1 cellular context compared by ENCODE assay signal in genomic region chr2:138122891-138123290, GRCh38.
TF ChIP-seq lines count a peak whose summit lies in the region.

No MANE protein-coding gene starts in this region.

TF ChIP-seq in HCT116, 20 proteins besides CTCF, POLR2A, EP300 and RAD21 (continued from another document):
- TF ChIP-seq REST (IDR thresholded peaks at IDR 0.05; ENCODE audit: low read depth) = no peak
